Comparison of ENCODE assay signal across 21 cellular contexts in genomic region chr10:14407567-14407966, GRCh38.
"Had no signal": no experiment of that assay in that cellular context is flagged by ENCODE, and none has a peak within 500 bp of the region (broad histone marks: within the 10 kb centered on the region; RNA-seq: fewer than 3 reads in every experiment).

No MANE protein-coding gene starts in this region.

- H3K4me1 ChIP-seq: esophagus muscularis mucosa, testis had no signal

- H3K27me3 ChIP-seq: brain microvascular endothelial cell, esophagus muscularis mucosa, testis had no signal

- H3K36me3 ChIP-seq: brain microvascular endothelial cell, esophagus muscularis mucosa had no signal

- H3K4me3 Mint-ChIP-seq: nephron, T-helper 17 cell, type B pancreatic cell had no signal

- H3K9me3 Mint-ChIP-seq: nephron, type B pancreatic cell had no signal

- H3K27ac Mint-ChIP-seq: nephron, T-helper 17 cell, type B pancreatic cell had no signal

- H3K27ac ChIP-seq: brain microvascular endothelial cell, esophagus muscularis mucosa, testis had no signal

- H3K9me3 ChIP-seq: esophagus muscularis mucosa, testis had no signal

- H3K36me3 Mint-ChIP-seq: type B pancreatic cell had no signal

- DNase-seq: activated CD4-positive, alpha-beta T cell treated with anti-CD3 and anti-CD28 coated beads for 4 hours; activated CD4-positive, alpha-beta T cell treated with anti-CD3 and anti-CD28 coated beads, Interleukin-2, amount 50 U/mL, for 48 hours; activated CD4-positive, CD25-positive, alpha-beta regulatory T cell; activated naive CD4-positive, alpha-beta T cell treated with Interleukin-2 at 50 U/mL for 16 hours; activated T-cell treated with anti-CD3 and anti-CD28 coated beads, Interleukin-2, amount 50 U/mL, for 48 hours; brain microvascular endothelial cell; caudate nucleus; effector memory CD4-positive, alpha-beta T cell; hypothalamus; left cardiac atrium; nucleus accumbens; posterior cingulate gyrus; stimulated activated CD4-positive, alpha-beta T cell treated with anti-CD3 and anti-CD28 coated beads, Interleukin-4, amount 100 ng/mL, for 1 hour; stimulated activated naive CD4-positive, alpha-beta T cell; SW 1271; T-helper 17 cell; testis had no signal

- H3K4me3 ChIP-seq: esophagus muscularis mucosa, testis had no signal

- ATAC-seq: left cardiac atrium, sciatic nerve, T-helper 17 cell had no signal
